Comparison of ENCODE assay signal across 18 cellular contexts in genomic region chr9:127390243-127390535, GRCh38.
"Had no signal": no experiment of that assay in that cellular context is flagged by ENCODE, and none has a peak within 500 bp of the region (broad histone marks: within the 10 kb centered on the region; RNA-seq: fewer than 3 reads in every experiment).

No MANE protein-coding gene starts in this region.

- H3K4me1 ChIP-seq: right atrium auricular region had no signal

- H3K4me3 Mint-ChIP-seq: activated naive CD4-positive, alpha-beta T cell treated with anti-CD3 and anti-CD28 coated beads, Interleukin-2, amount 50 U/mL, for 24 hours; endodermal cell; immature natural killer cell; natural killer cell had no signal

- H3K27ac ChIP-seq: right atrium auricular region, tibial nerve had no signal

- DNase-seq: activated CD4-positive, CD25-positive, alpha-beta regulatory T cell treated with anti-CD3 and anti-CD28 coated beads, Interleukin-2, amount 50 U/mL, for 72 hours; endodermal cell; immature natural killer cell; mesenchymal stem cell; natural killer cell; nucleus accumbens; stimulated activated CD4-positive, alpha-beta T cell treated with anti-CD3 and anti-CD28 coated beads, Interleukin-4, amount 100 ng/mL, for 4 hours; stimulated activated CD8-positive, alpha-beta memory T cell treated with anti-CD3 and anti-CD28 coated beads, Interleukin-4, amount 100 ng/mL, for 48 hours; stimulated activated naive CD4-positive, alpha-beta T cell treated with Interleukin-2 at 50 U/mL for 16 hours; substantia nigra; T-helper 9 cell had no signal

- H3K27me3 ChIP-seq: adrenal gland, dorsolateral prefrontal cortex, right atrium auricular region, tibial nerve had no signal

- H3K27ac Mint-ChIP-seq: endodermal cell, immature natural killer cell, natural killer cell had no signal

- H3K36me3 Mint-ChIP-seq: activated naive CD4-positive, alpha-beta T cell treated with anti-CD3 and anti-CD28 coated beads, Interleukin-2, amount 50 U/mL, for 24 hours; immature natural killer cell; natural killer cell had no signal

- ATAC-seq: natural killer cell had no signal

- H3K4me3 ChIP-seq: adrenal gland, dorsolateral prefrontal cortex, right atrium auricular region, skin epidermis, tibial nerve had no signal

- H3K9me3 ChIP-seq: adrenal gland, right atrium auricular region, tibial nerve had no signal

- FAIRE-seq: frontal cortex had no signal

- H3K9me3 Mint-ChIP-seq: activated naive CD4-positive, alpha-beta T cell treated with anti-CD3 and anti-CD28 coated beads, Interleukin-2, amount 50 U/mL, for 24 hours; endodermal cell; immature natural killer cell; natural killer cell had no signal
